ENCODE assay signal across 21 cellular contexts in the genomic region with DNA sequence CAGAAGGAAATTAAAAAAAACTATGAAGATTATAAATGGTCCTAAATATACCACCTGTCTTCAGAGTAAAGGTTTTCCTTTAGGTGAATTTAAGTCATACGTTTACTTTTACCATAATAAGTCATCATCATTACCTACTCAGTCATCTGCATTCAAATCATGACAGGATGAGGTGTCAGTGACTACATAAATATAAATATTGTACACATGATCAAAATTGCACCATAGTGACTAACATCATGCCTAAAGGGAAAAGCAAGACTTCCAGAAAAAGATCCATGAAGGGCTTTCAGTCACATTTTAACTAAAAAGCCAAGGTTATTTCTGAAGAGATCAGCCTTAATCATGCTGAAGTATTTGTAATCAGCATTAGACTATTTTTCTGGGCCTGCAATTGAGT.
DNase-seq lines count a peak whose midpoint lies in the region; ATAC-seq, FAIRE-seq and TF ChIP-seq lines count a peak whose summit lies in the region.
"Had no signal": no experiment of that assay in that cellular context is flagged by ENCODE, and none has a peak within 500 bp of the region (broad histone marks: within the 10 kb centered on the region; RNA-seq: fewer than 3 reads in every experiment).

No MANE protein-coding gene starts in this region.

- BruUV-seq in PC-3 (replicated peaks; lab: Mats Ljungman, UMichigan) = no TSS peak

- H3K4me2 ChIP-seq in PC-3 (ENCODE audit: low read length) (no peak overlapping the region), neural cell (ENCODE audit: low read length) (no peak overlapping the region)
- H3K4me2 ChIP-seq: PC-9 had no signal

- H4K20me1 ChIP-seq in PC-3 (ENCODE audit: low read length) (no peaks in the 10 kb centered on the region), neural cell (ENCODE audit: insufficient read depth) (no peaks in the 10 kb centered on the region)

- no peak overlapping the region for H2AFZ ChIP-seq in PC-3 (ENCODE audit: low read length)
- no peak overlapping the region for H2AFZ ChIP-seq in neural cell (ENCODE audit: low read depth, low read length)
- H2AFZ ChIP-seq: PC-9 had no signal

- H3K79me2 ChIP-seq in PC-3 (ENCODE audit: low read length) (no peaks in the 10 kb centered on the region), neural cell (replicated peaks; ENCODE audit: insufficient read depth, low read length) (no peaks in the 10 kb centered on the region)

- DNase-seq in NCI-H748 (lab: John Stamatoyannopoulos, UW; ENCODE audit: unreplicated experiment) (peak; percentile 10), NCI-H748 treated with DMSO at 0.1 percent for 48 hours (lab: John Stamatoyannopoulos, UW) (no peak), PC-3 (peak; percentile 7), bronchial epithelial cell (ENCODE audit: low read depth) (peak; percentile 89), NCI-H1048 (lab: John Stamatoyannopoulos, UW) (no peak)
- DNase-seq: Calu3; IMR-90; KG1; MM.1S; NCI-H187 treated with DMSO at 0.1 percent for 48 hours; NCI-H2107; NCI-H446 treated with DMSO at 0.1 percent for 48 hours; NCI-H526; NK-92 treated with Interleukin-12 subunit alpha and Interleukin-12 subunit beta, amount 100 ng/mL, for 24 hours; PC-9; SHP77 treated with DMSO at 0.1 percent for 48 hours had no signal

- H3K36me3 ChIP-seq in PC-3 (ENCODE audit: low read depth, low read length) (no peaks in the 10 kb centered on the region), bronchial epithelial cell (ENCODE audit: control insufficient read depth, insufficient read depth, low read length) (no peaks in the 10 kb centered on the region), neural cell (ENCODE audit: insufficient read depth, low read length) (no peaks in the 10 kb centered on the region)

- H3K27me3 ChIP-seq in PC-3 (ENCODE audit: low read length) (no peaks in the 10 kb centered on the region), bronchial epithelial cell (ENCODE audit: control insufficient read depth, insufficient read depth, low read length) (no peaks in the 10 kb centered on the region), neural cell (ENCODE audit: insufficient read depth, low read depth, low read length) (no peaks in the 10 kb centered on the region)

- intact Hi-C loops in PC-3 (cut with micrococcal nuclease) = no loop called here

- ATAC-seq in PC-3 (no peak), HG02642 (IDR thresholded peaks at IDR 0.05; ENCODE audit: poor library complexity, unreplicated experiment) (no peak), HG03342 (IDR thresholded peaks at IDR 0.05; ENCODE audit: unreplicated experiment) (no peak)

- H3F3A ChIP-seq in PC-3 (ENCODE audit: low read length, unreplicated experiment) (no peaks in the 10 kb centered on the region), neural cell (ENCODE audit: insufficient read depth, low read length, poor library complexity, severe bottlenecking) (no peaks in the 10 kb centered on the region)

- no peak for FAIRE-seq in bronchial epithelial cell (lab: Jason Lieb, UNC)
- FAIRE-seq: GM18507, H54 had no signal

- no peak overlapping the region for H3K27ac ChIP-seq in PC-3 (ENCODE audit: low read length)
- H3K27ac ChIP-seq in neural cell (ENCODE audit: low read length) = no peak overlapping the region
- H3K27ac ChIP-seq: PC-9 had no signal

- H3K9me3 ChIP-seq in PC-3 (ENCODE audit: low read length) = 0 out of 2 replicates have a peak, but pooled peaks cover 5% of the 10 kb centered on the region
- peaks cover 7% of the 10 kb centered on the region for H3K9me3 ChIP-seq in neural cell (ENCODE audit: low read length)

- no peak for TF ChIP-seq RAD21 in neural cell (conservative IDR thresholded peaks at IDR 0.05)

- TF ChIP-seq EP300 in neural cell (conservative IDR thresholded peaks at IDR 0.05; ENCODE audit: poor library complexity, severe bottlenecking) = peak; percentile 85

- no peak overlapping the region for H3K4me3 ChIP-seq in PC-3 (ENCODE audit: low read length)
- H3K4me3 ChIP-seq in bronchial epithelial cell (ENCODE audit: low read depth, low read length) = no peak overlapping the region
- no peak overlapping the region for H3K4me3 ChIP-seq in neural cell (ENCODE audit: low read length)
- H3K4me3 ChIP-seq: PC-9 had no signal

- H3K9me2 ChIP-seq in PC-3 (replicated peaks; ENCODE audit: low read length) (no peaks in the 10 kb centered on the region), neural cell (ENCODE audit: insufficient read depth, low read length) (no peaks in the 10 kb centered on the region)

- POLR2A ChIA-PET in PC-3 (lab: Charles Lee; ENCODE audit: unreplicated experiment) = no interaction called here

- H3K9ac ChIP-seq in PC-3 (ENCODE audit: low read length) (no peak overlapping the region), neural cell (ENCODE audit: low read length) (no peak overlapping the region)

- no peaks in the 10 kb centered on the region for H3K4me1 ChIP-seq in PC-3 (ENCODE audit: insufficient read depth, low read length)

- CTCF ChIA-PET in PC-3 (lab: Charles Lee) = no interaction called here

- TF ChIP-seq CTCF in PC-3 (conservative IDR thresholded peaks at IDR 0.05; ENCODE audit: low read depth, low read length) = no peak
- no peak for TF ChIP-seq CTCF in bronchial epithelial cell (IDR thresholded peaks at IDR 0.05; ENCODE audit: insufficient read depth, low read length, severe bottlenecking)
- TF ChIP-seq CTCF in neural cell (IDR thresholded peaks at IDR 0.05; ENCODE audit: poor library complexity, severe bottlenecking) = no peak

TF ChIP-seq in neural cell, 6 proteins besides CTCF, POLR2A, EP300 and RAD21:
- TF ChIP-seq POLR2AphosphoS5 (IDR thresholded peaks at IDR 0.05) (peak; percentile 77), MXI1 (conservative IDR thresholded peaks at IDR 0.05; ENCODE audit: poor library complexity, severe bottlenecking) (no peak)

Comparison
In these comparisons a context has a peak if more than half of its experiments do, and no peak if none do; other contexts are left out.
1. DNase-seq: peak in NCI-H748 (single experiment), PC-3 (single experiment) and bronchial epithelial cell (single experiment); none in NCI-H748 treated with DMSO at 0.1 percent for 48 hours (single experiment) and NCI-H1048 (single experiment).